Comparison of ENCODE assay signal across 1 cellular context in the genomic region with DNA sequence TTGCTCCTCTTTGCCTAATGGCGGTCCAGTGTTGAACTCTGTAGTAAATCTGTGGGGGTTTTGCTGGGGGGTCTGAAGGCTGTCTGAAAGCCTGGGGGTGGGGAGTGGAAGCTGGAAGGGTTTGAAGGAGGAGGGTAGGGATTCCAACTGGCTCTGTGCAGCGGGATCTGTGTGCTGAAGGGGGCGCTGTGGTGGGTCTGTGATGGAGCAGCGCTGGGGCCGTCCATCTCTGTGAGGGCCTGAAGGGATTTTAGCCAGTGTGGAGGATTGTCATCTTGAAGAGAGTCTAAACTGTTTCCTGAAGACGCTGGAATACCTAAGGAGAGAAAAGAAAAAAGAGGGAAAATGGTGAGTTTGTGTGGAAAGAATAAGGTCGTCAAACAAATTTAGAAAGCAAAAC.
TF ChIP-seq lines count a peak whose summit lies in the region.

No MANE protein-coding gene starts in this region.

TF ChIP-seq in SK-N-SH, 30 proteins besides CTCF, POLR2A, EP300 and RAD21 (continued from another document):
- TF ChIP-seq, protein P1, sequence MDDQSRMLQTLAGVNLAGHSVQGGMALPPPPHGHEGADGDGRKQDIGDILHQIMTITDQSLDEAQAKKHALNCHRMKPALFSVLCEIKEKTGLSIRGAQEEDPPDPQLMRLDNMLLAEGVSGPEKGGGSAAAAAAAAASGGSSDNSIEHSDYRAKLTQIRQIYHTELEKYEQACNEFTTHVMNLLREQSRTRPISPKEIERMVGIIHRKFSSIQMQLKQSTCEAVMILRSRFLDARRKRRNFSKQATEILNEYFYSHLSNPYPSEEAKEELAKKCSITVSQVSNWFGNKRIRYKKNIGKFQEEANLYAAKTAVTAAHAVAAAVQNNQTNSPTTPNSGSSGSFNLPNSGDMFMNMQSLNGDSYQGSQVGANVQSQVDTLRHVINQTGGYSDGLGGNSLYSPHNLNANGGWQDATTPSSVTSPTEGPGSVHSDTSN (IDR thresholded peaks at IDR 0.05) = no peak
- no peak for TF ChIP-seq FOXJ3 (CRISPR knock-in tag; IDR thresholded peaks at IDR 0.05)
- TF ChIP-seq, protein P2, sequence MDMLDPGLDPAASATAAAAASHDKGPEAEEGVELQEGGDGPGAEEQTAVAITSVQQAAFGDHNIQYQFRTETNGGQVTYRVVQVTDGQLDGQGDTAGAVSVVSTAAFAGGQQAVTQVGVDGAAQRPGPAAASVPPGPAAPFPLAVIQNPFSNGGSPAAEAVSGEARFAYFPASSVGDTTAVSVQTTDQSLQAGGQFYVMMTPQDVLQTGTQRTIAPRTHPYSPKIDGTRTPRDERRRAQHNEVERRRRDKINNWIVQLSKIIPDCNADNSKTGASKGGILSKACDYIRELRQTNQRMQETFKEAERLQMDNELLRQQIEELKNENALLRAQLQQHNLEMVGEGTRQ (IDR thresholded peaks at IDR 0.05; ENCODE audit: borderline replicate concordance, low read depth, low read length) = no peak
- TF ChIP-seq RXRA (IDR thresholded peaks at IDR 0.05; ENCODE audit: borderline replicate concordance, low read depth) = no peak
- no peak for TF ChIP-seq FOXM1 (IDR thresholded peaks at IDR 0.05; ENCODE audit: low read depth)
- TF ChIP-seq, protein P3, sequence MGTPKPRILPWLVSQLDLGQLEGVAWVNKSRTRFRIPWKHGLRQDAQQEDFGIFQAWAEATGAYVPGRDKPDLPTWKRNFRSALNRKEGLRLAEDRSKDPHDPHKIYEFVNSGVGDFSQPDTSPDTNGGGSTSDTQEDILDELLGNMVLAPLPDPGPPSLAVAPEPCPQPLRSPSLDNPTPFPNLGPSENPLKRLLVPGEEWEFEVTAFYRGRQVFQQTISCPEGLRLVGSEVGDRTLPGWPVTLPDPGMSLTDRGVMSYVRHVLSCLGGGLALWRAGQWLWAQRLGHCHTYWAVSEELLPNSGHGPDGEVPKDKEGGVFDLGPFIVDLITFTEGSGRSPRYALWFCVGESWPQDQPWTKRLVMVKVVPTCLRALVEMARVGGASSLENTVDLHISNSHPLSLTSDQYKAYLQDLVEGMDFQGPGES (IDR thresholded peaks at IDR 0.05; ENCODE audit: low read depth, low read length) = no peak
- no peak for TF ChIP-seq ELF1 (IDR thresholded peaks at IDR 0.05)
- no peak for TF ChIP-seq POLR2AphosphoS5 (IDR thresholded peaks at IDR 0.05; ENCODE audit: low read depth, low read length)
- TF ChIP-seq MXI1 (IDR thresholded peaks at IDR 0.05; ENCODE audit: low read depth, low read length) = no peak
- no peak for TF ChIP-seq YY1 (IDR thresholded peaks at IDR 0.05; ENCODE audit: low read depth)
